In genomic region chr13:73708393-73708985, GRCh38 we compare ENCODE assay signal across 8 cellular contexts.
DNase-seq lines count a peak whose midpoint lies in the region; ATAC-seq and TF ChIP-seq lines count a peak whose summit lies in the region.

No MANE protein-coding gene starts in this region.

- intact Hi-C loops in activated CD4-positive, alpha-beta T cell treated with anti-CD3 and anti-CD28 coated beads, Interleukin-2, amount 10 ng/mL, durations not matched to agents 24 days and 14 days (cut with micrococcal nuclease), result loop anchor here (1.0 to 10.0 kb wide), 4 partner anchors 480 to 904 kb away; partner anchors contain the start of gene KLF5
- intact Hi-C loops in uterus (cut with DNase I; ENCODE audit: low total_unique reads), result no loop called here

- no peak overlapping the region for H3K4me3 ChIP-seq in uterus

- no peak overlapping the region for H3K27ac Mint-ChIP-seq in activated CD4-positive, alpha-beta T cell treated with anti-CD3 and anti-CD28 coated beads, Interleukin-2, amount 10 ng/mL, durations not matched to agents 24 days and 14 days
- no peak overlapping the region for H3K27ac Mint-ChIP-seq in natural killer cell treated with Interleukin-12 subunit alpha and Interleukin-12 subunit beta and Interleukin-15 and Interleukin-18, amount 100 ng/mL, for 72 hours

- no peaks in the 10 kb centered on the region for H3K9me3 Mint-ChIP-seq in activated CD4-positive, alpha-beta T cell treated with anti-CD3 and anti-CD28 coated beads, Interleukin-2, amount 10 ng/mL, durations not matched to agents 24 days and 14 days
- H3K9me3 Mint-ChIP-seq in natural killer cell treated with Interleukin-12 subunit alpha and Interleukin-12 subunit beta and Interleukin-15 and Interleukin-18, amount 100 ng/mL, for 72 hours, result no peaks in the 10 kb centered on the region

- no peaks in the 10 kb centered on the region for H3K36me3 ChIP-seq in uterus

- peak; percentile 70 for ATAC-seq in GM19328 (IDR thresholded peaks at IDR 0.05; ENCODE audit: unreplicated experiment)
- ATAC-seq in HG03354 (IDR thresholded peaks at IDR 0.05; ENCODE audit: poor library complexity, severe bottlenecking, unreplicated experiment), result peak; percentile 96
- peak; percentile 67 to 78 for ATAC-seq in natural killer cell treated with Interleukin-12 subunit alpha and Interleukin-12 subunit beta and Interleukin-15 and Interleukin-18, amount 100 ng/mL, for 72 hours

- peak; percentile 40 to 69 (median 52) for TF ChIP-seq CTCF in uterus (IDR thresholded peaks at IDR 0.05)

- peaks cover 7% of the 10 kb centered on the region for H3K4me1 Mint-ChIP-seq in activated CD4-positive, alpha-beta T cell treated with anti-CD3 and anti-CD28 coated beads, Interleukin-2, amount 10 ng/mL, durations not matched to agents 24 days and 14 days
- peaks cover 6 to 15% of the 10 kb centered on the region in 2 donors for H3K4me1 Mint-ChIP-seq in natural killer cell treated with Interleukin-12 subunit alpha and Interleukin-12 subunit beta and Interleukin-15 and Interleukin-18, amount 100 ng/mL, for 72 hours (ENCODE audit: low read depth in 2 of 2)

- DNase-seq in DMS114 treated with DMSO at 0.1 percent for 48 hours (lab: John Stamatoyannopoulos, UW; ENCODE audit: unreplicated experiment) (peak; percentile 40), NCI-H226 (peak; percentile 11), erythroblast (lab: John Stamatoyannopoulos, UW) (peak; percentile 69 to 77), uterus (peak; percentile 19 to 23)
- peak; percentile 88 for DNase-seq in activated CD4-positive, alpha-beta T cell treated with anti-CD3 and anti-CD28 coated beads, Interleukin-2, amount 10 ng/mL, durations not matched to agents 24 days and 14 days
- peak; percentile 63 for DNase-seq in natural killer cell treated with Interleukin-12 subunit alpha and Interleukin-12 subunit beta and Interleukin-15 and Interleukin-18, amount 100 ng/mL, for 72 hours (ENCODE audit: low spot score)

- H3K4me1 ChIP-seq in uterus, result no peaks in the 10 kb centered on the region

- peaks cover 26% of the 10 kb centered on the region for H3K36me3 Mint-ChIP-seq in activated CD4-positive, alpha-beta T cell treated with anti-CD3 and anti-CD28 coated beads, Interleukin-2, amount 10 ng/mL, durations not matched to agents 24 days and 14 days (ENCODE audit: low read depth)
- peaks cover 7% of the 10 kb centered on the region for H3K36me3 Mint-ChIP-seq in natural killer cell treated with Interleukin-12 subunit alpha and Interleukin-12 subunit beta and Interleukin-15 and Interleukin-18, amount 100 ng/mL, for 72 hours

- H3K27ac ChIP-seq in uterus, result no peak overlapping the region

- no peak for TF ChIP-seq POLR2A in erythroblast (IDR thresholded peaks at IDR 0.05; ENCODE audit: low read length)
- TF ChIP-seq POLR2A in uterus (IDR thresholded peaks at IDR 0.05), result no peak

- no peaks in the 10 kb centered on the region for H3K27me3 Mint-ChIP-seq in activated CD4-positive, alpha-beta T cell treated with anti-CD3 and anti-CD28 coated beads, Interleukin-2, amount 10 ng/mL, durations not matched to agents 24 days and 14 days
- H3K27me3 Mint-ChIP-seq in natural killer cell treated with Interleukin-12 subunit alpha and Interleukin-12 subunit beta and Interleukin-15 and Interleukin-18, amount 100 ng/mL, for 72 hours, result no peaks in the 10 kb centered on the region

- H3K27me3 ChIP-seq in uterus, result no peaks in the 10 kb centered on the region

- H3K9me3 ChIP-seq in uterus, result no peaks in the 10 kb centered on the region

- no peak overlapping the region for H3K4me3 Mint-ChIP-seq in activated CD4-positive, alpha-beta T cell treated with anti-CD3 and anti-CD28 coated beads, Interleukin-2, amount 10 ng/mL, durations not matched to agents 24 days and 14 days
- H3K4me3 Mint-ChIP-seq in natural killer cell treated with Interleukin-12 subunit alpha and Interleukin-12 subunit beta and Interleukin-15 and Interleukin-18, amount 100 ng/mL, for 72 hours, result no peak overlapping the region

Comparison
In these comparisons a context has a peak if more than half of its experiments do, and no peak if none do; other contexts are left out.
1. DNase-seq: peak in every context shown above with its lines; median percentile 88 in activated CD4-positive, alpha-beta T cell treated with anti-CD3 and anti-CD28 coated beads, Interleukin-2, amount 10 ng/mL, durations not matched to agents 24 days and 14 days; 73 in erythroblast; 63 in natural killer cell treated with Interleukin-12 subunit alpha and Interleukin-12 subunit beta and Interleukin-15 and Interleukin-18, amount 100 ng/mL, for 72 hours; 40 in DMS114 treated with DMSO at 0.1 percent for 48 hours; 21 in uterus; 11 in NCI-H226.